In genomic region chr14:93095742-93096510, GRCh38 we compare ENCODE assay signal across 13 cellular contexts. TPM values are rescaled to one million over a fixed set of nuclear protein-coding genes. Genes with fewer than 3 reads are reported as not detected.
DNase-seq lines count a peak whose midpoint lies in the region; ATAC-seq, FAIRE-seq and TF ChIP-seq lines count a peak whose summit lies in the region.
"Had no signal": no experiment of that assay in that cellular context is flagged by ENCODE, and none has a peak within 500 bp of the region (broad histone marks: within the 10 kb centered on the region; RNA-seq: fewer than 3 reads in every experiment).

No MANE protein-coding gene starts in this region.

- 81% methylated on average over 9 of the region's 13 CpGs for WGBS in K562 (ENCODE audit: insufficient coverage, low coverage, missing lambda C conversion rate)

- H3K4me1 ChIP-seq in K562 (replicated peaks in 1 of 2; ENCODE audit: control insufficient read depth in 2 of 2, insufficient read depth in 2 of 2, low read length in 2 of 2), result peaks cover 0 to 28% of the 10 kb centered on the region in 2 experiments; a peak in 2 of 5 replicates

- no peak overlapping the region for H3K4me3 Mint-ChIP-seq in nephron progenitor cell
- H3K4me3 Mint-ChIP-seq in type B pancreatic cell, result no peak overlapping the region

- no peak overlapping the region for H3K4me2 ChIP-seq in K562 (ENCODE audit: insufficient read depth, low read length)

- TF ChIP-seq RAD21 in K562 (CRISPR knock-in tag; conservative IDR thresholded peaks at IDR 0.05 in 1 of 2, IDR thresholded peaks at IDR 0.05 in 1 of 2), result no peak

- H3K4me1 Mint-ChIP-seq in nephron progenitor cell (peaks cover 42% of the 10 kb centered on the region), type B pancreatic cell (ENCODE audit: unreplicated experiment) (peaks cover 31% of the 10 kb centered on the region)

- no peak for TF ChIP-seq POLR2A in K562 (conservative IDR thresholded peaks at IDR 0.05)

- ATAC-seq in K562, result no peak
- ATAC-seq: Panc1 had no signal

- H3K9me3 Mint-ChIP-seq in nephron progenitor cell, result no peaks in the 10 kb centered on the region
- H3K9me3 Mint-ChIP-seq in type B pancreatic cell, result no peaks in the 10 kb centered on the region

- intact Hi-C loops in K562 (cut with micrococcal nuclease), result no loop called here

- no TSS peak for BruUV-seq in K562 (replicated peaks; lab: Mats Ljungman, UMichigan)

- no peaks in the 10 kb centered on the region; the same call in 2 of the 3 replicates for H3K79me2 ChIP-seq in K562 (ENCODE audit: control insufficient read depth, insufficient read depth, low read length)

- no peaks in the 10 kb centered on the region; the same call in none of the 2 replicates for H4K20me1 ChIP-seq in K562 (replicated peaks; ENCODE audit: control insufficient read depth, insufficient read depth, low read length)

- H3K27me3 ChIP-seq in K562 (ENCODE audit: control insufficient read depth in 2 of 2, insufficient read depth in 2 of 2, low read length in 2 of 2), result no peaks in the 10 kb centered on the region

- no peaks in the 10 kb centered on the region for H3K36me3 ChIP-seq in K562 (ENCODE audit: control insufficient read depth, insufficient read depth, low read length)

- H3K27ac ChIP-seq in K562 (ENCODE audit: extremely low read depth, low read depth, low read length), result no peak overlapping the region

- no peak for TF ChIP-seq CTCF in K562 (IDR thresholded peaks at IDR 0.05 in 2 of 3, conservative IDR thresholded peaks at IDR 0.05 in 1 of 3; ENCODE audit: insufficient read depth in 2 of 3, low read depth in 1 of 3, low read length in 3 of 3)
- no peak for TF ChIP-seq CTCF in nephron progenitor cell (IDR thresholded peaks at IDR 0.05)
- no peak for TF ChIP-seq CTCF in type B pancreatic cell (conservative IDR thresholded peaks at IDR 0.05)

- no peaks in the 10 kb centered on the region for H3K9me3 ChIP-seq in K562 (replicated peaks; ENCODE audit: control insufficient read depth, insufficient read depth, low read depth, low read length)

- CTCF ChIA-PET in K562 (lab: Yijun Ruan, JAX; ENCODE audit: low intra/inter-chr PET ratio), result no interaction called here

- H3K27me3 Mint-ChIP-seq in nephron progenitor cell (ENCODE audit: low read depth, poor library complexity), result peaks cover 2% of the 10 kb centered on the region
- H3K27me3 Mint-ChIP-seq in type B pancreatic cell, result peaks cover 3% of the 10 kb centered on the region

- no peak overlapping the region for H3K9ac ChIP-seq in K562 (ENCODE audit: insufficient read depth in 1 of 2, low read depth in 2 of 2, low read length in 2 of 2)

- FAIRE-seq in K562 (lab: Jason Lieb, UNC), result no peak

- POLR2A ChIA-PET in K562 (lab: Yijun Ruan, JAX), result interaction anchor here (0.6 to 1.8 kb wide), 4 partner anchors 10 to 31 kb away, joined by 3 to 9 read pairs (median 3); no protein-coding TSS in a partner anchor

- peak; percentile 53 for DNase-seq in ELF-1 (ENCODE audit: low read depth, low spot score)
- peak; percentile 18 for DNase-seq in MV-4-11 (lab: John Stamatoyannopoulos, UW)
- no peak for DNase-seq in K562 (ENCODE audit: extremely low read depth in 1 of 4, low spot score in 3 of 4)
- DNase-seq in nephron progenitor cell, result no peak
- no peak for DNase-seq in NCI-H82 treated with DMSO at 0.1 percent for 48 hours (lab: John Stamatoyannopoulos, UW; ENCODE audit: unreplicated experiment)
- DNase-seq in DMS53 treated with DMSO at 0.1 percent for 48 hours (lab: John Stamatoyannopoulos, UW; ENCODE audit: unreplicated experiment), result no peak
- DNase-seq in type B pancreatic cell (ENCODE audit: extremely low spot score, unreplicated experiment), result no peak
- DNase-seq: GOT3, KG1, NCI-H1092 treated with DMSO at 0.1 percent for 48 hours, NCI-H1694 treated with DMSO at 0.1 percent for 48 hours, SIG-M5 had no signal

- H3K4me3 ChIP-seq in K562, result no peak overlapping the region

- no peak overlapping the region for H2AFZ ChIP-seq in K562 (ENCODE audit: low read depth, low read length)

- TF ChIP-seq EP300 in K562 (IDR thresholded peaks at IDR 0.05; ENCODE audit: low read length), result no peak

- no peaks in the 10 kb centered on the region for H3K9me1 ChIP-seq in K562 (ENCODE audit: control insufficient read depth, insufficient read depth, low read length)

- in situ Hi-C loops in K562 (cut with MboI), result no loop called here

- H3K27ac Mint-ChIP-seq in nephron progenitor cell (peak overlapping the region; percentile 68), type B pancreatic cell (no peak overlapping the region)

- no peaks in the 10 kb centered on the region for H3K36me3 Mint-ChIP-seq in nephron progenitor cell (ENCODE audit: low read depth)
- H3K36me3 Mint-ChIP-seq in type B pancreatic cell, result peaks cover 4% of the 10 kb centered on the region

TF ChIP-seq in K562, 482 proteins besides CTCF, POLR2A, EP300 and RAD21:
- TF ChIP-seq ZNF146 (CRISPR knock-in tag; IDR thresholded peaks at IDR 0.05; ENCODE audit: unreplicated experiment) (peak; percentile 44), E4F1 (CRISPR knock-in tag; IDR thresholded peaks at IDR 0.05; ENCODE audit: borderline replicate concordance) (no peak)

RNA-seq across cellular contexts. Expression of gene ITPK1, which starts 19.8 kb away (rescaled TPM):
- total RNA-seq in K562 (2011; cell fraction: chromatin; rRNA removed; ENCODE audit: low replicate concordance), result 21.8 and 42.6 TPM in 2 replicates
- total RNA-seq in K562 (2011; cell fraction: nucleolus; rRNA removed), result 17.2 and 21.1 TPM in 2 replicates
- total RNA-seq in K562 (2011; cell fraction: nucleoplasm; rRNA removed), result 16.6 and 19.4 TPM in 2 replicates
- 17.3 and 23.0 TPM in 2 replicates for total RNA-seq in K562 (2014; rRNA removed)
- total RNA-seq in K562 (2014; rRNA removed; fragmentation: Illumina TruSeq; extraction: Trizol), result 10.8 and 24.0 TPM in 2 replicates
- 22.6 and 26.8 TPM in 2 replicates for total RNA-seq in K562 (2015; rRNA removed; fragmentation: Illumina TruSeq; extraction: Trizol)
- 39.2 and 41.1 TPM in 2 replicates for total RNA-seq in K562 (2021)
- polyA plus RNA-seq in K562 (2011; rRNA removed), result 23.0 and 36.9 TPM in 2 replicates
- 40.7 and 44.0 TPM in 2 replicates for polyA plus RNA-seq in K562 (2011; cell fraction: cytosol; rRNA removed)
- 23.5 and 26.5 TPM in 2 replicates for polyA plus RNA-seq in K562 (2011; cell fraction: nucleus; rRNA removed)
- 38.5 and 49.5 TPM in 2 replicates for polyA plus RNA-seq in K562 (2012)
- 32.4 and 32.6 TPM in 2 replicates for polyA plus RNA-seq in K562 (2014; fragmentation: Illumina TruSeq; extraction: Trizol)
- 1 to 10 TPM; 1.2 to 1.5 TPM for polyA plus RNA-seq in K562 (2014; fragmentation: Nextera tagmentation; extraction: Ambion mirVana)
- polyA plus RNA-seq in K562 (2014; rRNA removed), result 22.4 and 28.7 TPM in 2 replicates
- polyA minus RNA-seq in K562 (2011; rRNA and poly(A)+ RNA removed), result 44.8 and 48.1 TPM in 2 replicates
- polyA minus RNA-seq in K562 (2011; cell fraction: cytosol; rRNA and poly(A)+ RNA removed), result 34.7 and 38.7 TPM in 2 replicates
- polyA minus RNA-seq in K562 (2011; cell fraction: nucleus; rRNA and poly(A)+ RNA removed), result 7.5 and 23.8 TPM in 2 replicates
- 40.2 and 43.5 TPM in 2 replicates for total RNA-seq in type B pancreatic cell (ENCODE audit: low replicate concordance)

Comparison
In these comparisons a context has a peak if more than half of its experiments do, and no peak if none do; other contexts are left out.
1. DNase-seq: peak in ELF-1 (single experiment) and MV-4-11 (single experiment); none in K562 (0 of 4), nephron progenitor cell (single experiment), NCI-H82 treated with DMSO at 0.1 percent for 48 hours (single experiment), DMS53 treated with DMSO at 0.1 percent for 48 hours (single experiment) and type B pancreatic cell (single experiment).